In genomic region chr5:112276996-112277395, GRCh38 we compare ENCODE assay signal across 22 cellular contexts.
DNase-seq lines count a peak whose midpoint lies in the region; ATAC-seq and TF ChIP-seq lines count a peak whose summit lies in the region.
"Had no signal": no experiment of that assay in that cellular context is flagged by ENCODE, and none has a peak within 500 bp of the region (broad histone marks: within the 10 kb centered on the region; RNA-seq: fewer than 3 reads in every experiment).

No MANE protein-coding gene starts in this region.

- DNase-seq in NCI-H1092 treated with DMSO at 0.1 percent for 48 hours (lab: John Stamatoyannopoulos, UW) (peak; percentile 1), NCI-H1092 (lab: John Stamatoyannopoulos, UW) (no peak), DMS 273 (lab: John Stamatoyannopoulos, UW; ENCODE audit: unreplicated experiment) (peak; percentile 87), NCI-H524 (lab: John Stamatoyannopoulos, UW) (peak; percentile 10 to 85), germinal center (ENCODE audit: low spot score) (peak; percentile 48), dorsolateral prefrontal cortex (no peak), Kasumi-1 (lab: John Stamatoyannopoulos, UW) (no peak)
- DNase-seq: activated CD8-positive, alpha-beta T cell treated with anti-CD3 and anti-CD28 coated beads, Interleukin-2, amount 10 ng/mL, durations not matched to agents 7 days and 5 days; activated naive CD4-positive, alpha-beta T cell treated with anti-CD3 and anti-CD28 coated beads for 36 hours; activated T-cell treated with anti-CD3 and anti-CD28 coated beads, Interleukin-2, amount 50 U/mL, for 1 hour; Caco-2; GDM1; IMR-90; kidney glomerular epithelial cell; MG63; NCI-H187 treated with DMSO at 0.1 percent for 48 hours; occipital lobe; T1000; upper lobe of right lung had no signal

- no peak overlapping the region for H3K4me3 ChIP-seq in dorsolateral prefrontal cortex
- H3K4me3 ChIP-seq: MG63, upper lobe of right lung had no signal

- TF ChIP-seq CTCF in dorsolateral prefrontal cortex (IDR thresholded peaks at IDR 0.05 in 54 of 56, conservative IDR thresholded peaks at IDR 0.05 in 2 of 56; ENCODE audit: low read depth in 1 of 56, partially characterized antibody in 56 of 56), result no peak

- H3K27ac ChIP-seq in dorsolateral prefrontal cortex, result no peak overlapping the region
- H3K27ac ChIP-seq: RWPE1, upper lobe of right lung had no signal

- no peak for ATAC-seq in HG03139 (IDR thresholded peaks at IDR 0.05; ENCODE audit: unreplicated experiment)
- ATAC-seq: activated CD4-positive, CD25-positive, alpha-beta regulatory T cell treated with anti-CD3 and anti-CD28 coated beads, Interleukin-2, amount 50 U/mL, for 24 hours; activated CD8-positive, alpha-beta T cell treated with anti-CD3 and anti-CD28 coated beads, Interleukin-2, amount 10 ng/mL, durations not matched to agents 7 days and 5 days; upper lobe of right lung had no signal

- intact Hi-C loops in dorsolateral prefrontal cortex (cut with DNase I), result no loop called here

- no peaks in the 10 kb centered on the region for H3K27me3 ChIP-seq in dorsolateral prefrontal cortex
- H3K27me3 ChIP-seq: MG63, upper lobe of right lung had no signal

Comparison
In these comparisons a context has a peak if more than half of its experiments do, and no peak if none do; other contexts are left out.
1. DNase-seq: peak in NCI-H1092 treated with DMSO at 0.1 percent for 48 hours (single experiment), DMS 273 (single experiment), NCI-H524 (2 of 2) and germinal center (single experiment); none in NCI-H1092 (single experiment), dorsolateral prefrontal cortex (0 of 10) and Kasumi-1 (0 of 2).